29 cellular contexts compared by ENCODE assay signal in genomic region chr6:163773646-163774045, GRCh38.
"Had no signal": no experiment of that assay in that cellular context is flagged by ENCODE, and none has a peak within 500 bp of the region (broad histone marks: within the 10 kb centered on the region; RNA-seq: fewer than 3 reads in every experiment).

No MANE protein-coding gene starts in this region.

- DNase-seq: activated B cell treated with CpG ODN at 0.5 μM for 24 hours; activated CD4-positive, alpha-beta T cell treated with anti-CD3 and anti-CD28 coated beads for 1 hour; activated CD4-positive, alpha-beta T cell treated with anti-CD3 and anti-CD28 coated beads, Interleukin-2, amount 10 ng/mL, durations not matched to agents 24 days and 14 days; activated CD4-positive, alpha-beta T cell treated with anti-CD3 and anti-CD28 coated beads, Interleukin-2, amount 50 U/mL, for 48 hours; activated CD8-positive, alpha-beta memory T cell treated with anti-CD3 and anti-CD28 coated beads, Interleukin-2, amount 10 ng/mL, durations not matched to agents 7 days and 5 days; activated effector memory CD4-positive, alpha-beta T cell treated with anti-CD3 and anti-CD28 coated beads, Interleukin-2, amount 50 U/mL, for 16 hours; activated naive CD4-positive, alpha-beta T cell treated with Interleukin-2 at 50 U/mL for 16 hours; activated naive CD8-positive, alpha-beta T cell treated with anti-CD3 and anti-CD28 coated beads, Interleukin-2, amount 50 U/mL, for 24 hours; activated T-cell treated with anti-CD3 and anti-CD28 coated beads, Interleukin-2, amount 50 U/mL, for 24 hours; amniotic stem cell; NCI-H1092; NCI-H1436; NCI-H187 treated with DMSO at 0.1 percent for 48 hours; NCI-H2081 treated with DMSO at 0.1 percent for 48 hours; NCI-H2171 treated with DMSO at 0.1 percent for 48 hours; NCI-H226; NCI-H510A treated with DMSO at 0.1 percent for 48 hours; NCI-H774; NK-92 treated with Interleukin-12 subunit alpha and Interleukin-12 subunit beta, amount 100 ng/mL, for 24 hours; OCI-M1; RPMI8226; T-cell; T-helper 2 cell; T1000 had no signal

- H3K4me3 ChIP-seq: cardiac muscle cell, SK-N-MC had no signal

- ATAC-seq: activated CD8-positive, alpha-beta memory T cell treated with anti-CD3 and anti-CD28 coated beads, Interleukin-2, amount 10 ng/mL, durations not matched to agents 7 days and 5 days; activated naive CD4-positive, alpha-beta T cell treated with anti-CD3 and anti-CD28 coated beads, Interleukin-2, amount 50 U/mL, for 72 hours; activated naive CD8-positive, alpha-beta T cell treated with anti-CD3 and anti-CD28 coated beads, Interleukin-2, amount 50 U/mL, for 24 hours; Panc1; Right ventricle myocardium inferior; T-cell had no signal
